Comparison of ENCODE assay signal across 8 cellular contexts in genomic region chr13:33487575-33488243, GRCh38.
A peak's percentile ranks its signal among the peaks of the same experiment; 100 is the strongest.
DNase-seq lines count a peak whose midpoint lies in the region; ATAC-seq and TF ChIP-seq lines count a peak whose summit lies in the region.

No MANE protein-coding gene starts in this region.

- peak; percentile 65 for ATAC-seq in HG03558 (IDR thresholded peaks at IDR 0.05; ENCODE audit: extremely low read depth, unreplicated experiment)
- ATAC-seq in activated CD4-positive, CD25-positive, alpha-beta regulatory T cell treated with anti-CD3 and anti-CD28 coated beads, Interleukin-2, amount 50 U/mL, for 24 hours = no peak
- ATAC-seq in activated naive CD8-positive, alpha-beta T cell treated with anti-CD3 and anti-CD28 coated beads, Interleukin-2, amount 50 U/mL, for 24 hours = no peak

- no peak overlapping the region for H3K4me3 ChIP-seq in GM12875 (ENCODE audit: low read depth, low read length)
- H3K4me3 ChIP-seq in lower leg skin (ENCODE audit: low read depth, poor library complexity, severe bottlenecking) = no peak overlapping the region

- peak; percentile 37; the same call in 1 of the 2 replicates for TF ChIP-seq CTCF in GM12875 (IDR thresholded peaks at IDR 0.05; ENCODE audit: borderline replicate concordance, insufficient read depth, low read depth, low read length)
- TF ChIP-seq CTCF in VCaP (conservative IDR thresholded peaks at IDR 0.05) = peak; percentile 51
- no peak for TF ChIP-seq CTCF in lower leg skin (IDR thresholded peaks at IDR 0.05)

- 68 to 72% methylated on average over 5 of the region's 5 CpGs for WGBS in lower leg skin, 2 donors

- TF ChIP-seq POLR2A in lower leg skin (IDR thresholded peaks at IDR 0.05) = no peak

- DNase-seq in iris pigment epithelial cell (ENCODE audit: low read depth) = peak; percentile 64
- DNase-seq in lower leg skin (ENCODE audit: low spot score in 2 of 2) = no peak
- no peak for DNase-seq in activated T-cell treated with anti-CD3 and anti-CD28 coated beads for 4 hours
- no peak for DNase-seq in activated naive CD8-positive, alpha-beta T cell treated with anti-CD3 and anti-CD28 coated beads, Interleukin-2, amount 50 U/mL, for 24 hours

- no peaks in the 10 kb centered on the region for H3K36me3 Mint-ChIP-seq in activated naive CD8-positive, alpha-beta T cell treated with anti-CD3 and anti-CD28 coated beads, Interleukin-2, amount 50 U/mL, for 24 hours (ENCODE audit: low read depth)

- H3K27ac ChIP-seq in VCaP = no peak overlapping the region

- H3K4me3 Mint-ChIP-seq in activated naive CD8-positive, alpha-beta T cell treated with anti-CD3 and anti-CD28 coated beads, Interleukin-2, amount 50 U/mL, for 24 hours = no peak overlapping the region

- H3K27ac Mint-ChIP-seq in activated naive CD8-positive, alpha-beta T cell treated with anti-CD3 and anti-CD28 coated beads, Interleukin-2, amount 50 U/mL, for 24 hours = no peak overlapping the region

- H3K4me1 Mint-ChIP-seq in activated naive CD8-positive, alpha-beta T cell treated with anti-CD3 and anti-CD28 coated beads, Interleukin-2, amount 50 U/mL, for 24 hours = no peaks in the 10 kb centered on the region

- intact Hi-C loops in lower leg skin (cut with DNase I; ENCODE audit: low total_unique reads) = no loop called here

- peaks cover 8% of the 10 kb centered on the region for H3K9me3 Mint-ChIP-seq in activated naive CD8-positive, alpha-beta T cell treated with anti-CD3 and anti-CD28 coated beads, Interleukin-2, amount 50 U/mL, for 24 hours

- H3K27me3 Mint-ChIP-seq in activated naive CD8-positive, alpha-beta T cell treated with anti-CD3 and anti-CD28 coated beads, Interleukin-2, amount 50 U/mL, for 24 hours = peaks cover 8% of the 10 kb centered on the region

Comparison
In these comparisons a context has a peak if more than half of its experiments do, and no peak if none do; other contexts are left out.
1. CTCF ChIP-seq: peak in GM12875 (single experiment) and VCaP (single experiment); none in lower leg skin (0 of 3).